ENCODE assay signal across 9 cellular contexts in the genomic region with DNA sequence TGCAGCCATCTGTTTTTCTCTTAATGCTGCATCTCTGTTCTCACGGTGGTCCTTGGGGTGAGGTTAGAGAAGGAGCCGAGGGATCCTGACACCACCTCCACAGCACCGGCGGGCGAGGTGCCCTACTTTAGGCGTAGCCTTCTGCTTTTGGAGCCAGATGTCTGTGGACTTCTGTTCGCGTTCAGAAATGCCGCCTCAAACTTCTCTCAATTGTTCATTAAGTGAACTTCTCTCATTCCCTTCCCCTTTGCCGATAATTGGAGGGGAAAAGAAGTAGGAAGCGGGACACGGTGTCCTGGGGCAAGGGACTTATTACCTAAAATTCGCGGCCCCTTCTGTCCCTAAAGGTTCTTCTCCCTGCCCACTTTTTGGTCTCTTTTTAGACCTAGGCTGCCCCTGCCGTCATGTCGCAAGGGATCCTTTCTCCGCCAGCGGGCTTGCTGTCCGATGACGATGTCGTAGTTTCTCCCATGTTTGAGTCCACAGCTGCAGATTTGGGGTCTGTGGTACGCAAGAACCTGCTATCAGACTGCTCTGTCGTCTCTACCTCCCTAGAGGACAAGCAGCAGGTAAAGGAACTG. TPM values are rescaled to one million over a fixed set of nuclear protein-coding genes. Genes with fewer than 3 reads are reported as not detected.
A peak's percentile ranks its signal among the peaks of the same experiment; 100 is the strongest.
DNase-seq lines count a peak whose midpoint lies in the region; ATAC-seq and TF ChIP-seq lines count a peak whose summit lies in the region.
"Had no signal": no experiment of that assay in that cellular context is flagged by ENCODE, and none has a peak within 500 bp of the region (broad histone marks: within the 10 kb centered on the region; RNA-seq: fewer than 3 reads in every experiment).

No MANE protein-coding gene starts in this region.

- H3K36me3 ChIP-seq in HUES64 (ENCODE audit: insufficient read depth, low read length), result peaks cover 57% of the 10 kb centered on the region
- no peaks in the 10 kb centered on the region for H3K36me3 ChIP-seq in breast epithelium

- H3K4me1 Mint-ChIP-seq in nephron progenitor cell, result peaks cover 22% of the 10 kb centered on the region
- H3K4me1 Mint-ChIP-seq in activated T-helper 1 cell treated with anti-CD3 and anti-CD28 coated beads, Interleukin-12 subunit alpha, Interleukin-12 subunit beta, Interleukin-2, Interleukin-4 antibody, amounts not matched to agents 30 ng/mL and 10 ng/mL and 1 ng/mL, durations not matched to agents 14 hours and 24 hours and 36 hours (ENCODE audit: low read depth), result peaks cover 8% of the 10 kb centered on the region

- no peak for ATAC-seq in HG03135 (IDR thresholded peaks at IDR 0.05; ENCODE audit: unreplicated experiment)

- H3K27me3 ChIP-seq in HUES64 (ENCODE audit: insufficient read depth, low read length), result no peaks in the 10 kb centered on the region
- no peaks in the 10 kb centered on the region for H3K27me3 ChIP-seq in breast epithelium

- H3K27ac ChIP-seq in HUES64 (ENCODE audit: low read depth, low read length) (peak overlapping the region; percentile 81), breast epithelium (no peak overlapping the region)

- TF ChIP-seq CTCF in breast epithelium (IDR thresholded peaks at IDR 0.05) (no peak), nephron progenitor cell (IDR thresholded peaks at IDR 0.05) (no peak), GM13976 (IDR thresholded peaks at IDR 0.05; ENCODE audit: borderline replicate concordance, control extremely low read depth, extremely low read depth, insufficient read depth, missing control alignments) (no peak)

- H3K4me3 ChIP-seq in HUES64 (ENCODE audit: low read length), result peak overlapping the region; percentile 84
- H3K4me3 ChIP-seq in breast epithelium, result peak overlapping the region; percentile 70 to 81 (median 77)

- H3K27ac Mint-ChIP-seq in nephron progenitor cell, result no peak overlapping the region
- H3K27ac Mint-ChIP-seq in activated T-helper 1 cell treated with anti-CD3 and anti-CD28 coated beads, Interleukin-12 subunit alpha, Interleukin-12 subunit beta, Interleukin-2, Interleukin-4 antibody, amounts not matched to agents 30 ng/mL and 10 ng/mL and 1 ng/mL, durations not matched to agents 14 hours and 24 hours and 36 hours, result no peak overlapping the region

- peaks cover 43% of the 10 kb centered on the region for H3K36me3 Mint-ChIP-seq in nephron progenitor cell (ENCODE audit: low read depth)
- H3K36me3 Mint-ChIP-seq in activated T-helper 1 cell treated with anti-CD3 and anti-CD28 coated beads, Interleukin-12 subunit alpha, Interleukin-12 subunit beta, Interleukin-2, Interleukin-4 antibody, amounts not matched to agents 30 ng/mL and 10 ng/mL and 1 ng/mL, durations not matched to agents 14 hours and 24 hours and 36 hours (ENCODE audit: low read depth), result peaks cover 35% of the 10 kb centered on the region

- H3K9me3 Mint-ChIP-seq in nephron progenitor cell, result no peaks in the 10 kb centered on the region
- H3K9me3 Mint-ChIP-seq in activated T-helper 1 cell treated with anti-CD3 and anti-CD28 coated beads, Interleukin-12 subunit alpha, Interleukin-12 subunit beta, Interleukin-2, Interleukin-4 antibody, amounts not matched to agents 30 ng/mL and 10 ng/mL and 1 ng/mL, durations not matched to agents 14 hours and 24 hours and 36 hours, result no peaks in the 10 kb centered on the region

- TF ChIP-seq POLR2A in breast epithelium (IDR thresholded peaks at IDR 0.05), result no peak

- in situ Hi-C loops in GM13976 (cut with MboI; ENCODE audit: low sequenced_read_pairs, unreplicated experiment), result loop anchor here (25.0 kb wide), 1 partner anchor 233 kb away; no protein-coding TSS in a partner anchor

- H3K4me3 Mint-ChIP-seq in nephron progenitor cell, result no peak overlapping the region
- H3K4me3 Mint-ChIP-seq in activated T-helper 1 cell treated with anti-CD3 and anti-CD28 coated beads, Interleukin-12 subunit alpha, Interleukin-12 subunit beta, Interleukin-2, Interleukin-4 antibody, amounts not matched to agents 30 ng/mL and 10 ng/mL and 1 ng/mL, durations not matched to agents 14 hours and 24 hours and 36 hours, result no peak overlapping the region

- intact Hi-C loops in breast epithelium (cut with DNase I; ENCODE audit: low total_unique reads), result no loop called here
- intact Hi-C loops in activated T-helper 1 cell treated with anti-CD3 and anti-CD28 coated beads, Interleukin-12 subunit alpha, Interleukin-12 subunit beta, Interleukin-2, Interleukin-4 antibody, amounts not matched to agents 30 ng/mL and 10 ng/mL and 1 ng/mL, durations not matched to agents 14 hours and 24 hours and 36 hours (cut with micrococcal nuclease), result loop anchor here (2.0 kb wide), 1 partner anchor 313 kb away; no protein-coding TSS in a partner anchor

- WGBS in HUES64, result under 1% methylated on average over 23 of the region's 23 CpGs

- H3K9me3 ChIP-seq in HUES64 (ENCODE audit: insufficient read depth, low read depth, low read length) (no peaks in the 10 kb centered on the region), breast epithelium (no peaks in the 10 kb centered on the region)

- H3K4me1 ChIP-seq in HUES64 (ENCODE audit: insufficient read depth, low read length) (peaks cover 10% of the 10 kb centered on the region), breast epithelium (peaks cover 0 to 12% of the 10 kb centered on the region in 2 donors)

- H3K9ac ChIP-seq in HUES64 (ENCODE audit: low read depth, low read length), result peak overlapping the region; percentile 87

- H3K27me3 Mint-ChIP-seq in nephron progenitor cell (ENCODE audit: low read depth, poor library complexity), result no peaks in the 10 kb centered on the region
- no peaks in the 10 kb centered on the region for H3K27me3 Mint-ChIP-seq in activated T-helper 1 cell treated with anti-CD3 and anti-CD28 coated beads, Interleukin-12 subunit alpha, Interleukin-12 subunit beta, Interleukin-2, Interleukin-4 antibody, amounts not matched to agents 30 ng/mL and 10 ng/mL and 1 ng/mL, durations not matched to agents 14 hours and 24 hours and 36 hours (ENCODE audit: insufficient read depth)

- DNase-seq in Daoy (ENCODE audit: low read depth) (peak; percentile 6), breast epithelium (ENCODE audit: low spot score in 2 of 2) (no peak), nephron progenitor cell (peak; percentile 16), kidney glomerular epithelial cell (lab: John Stamatoyannopoulos, UW) (no peak), GM13976 (ENCODE audit: low spot score) (no peak)
- no peak for DNase-seq in activated T-helper 1 cell treated with anti-CD3 and anti-CD28 coated beads, Interleukin-12 subunit alpha, Interleukin-12 subunit beta, Interleukin-2, Interleukin-4 antibody, amounts not matched to agents 30 ng/mL and 10 ng/mL and 1 ng/mL, durations not matched to agents 14 hours and 24 hours and 36 hours (ENCODE audit: low spot score)

RNA-seq across cellular contexts. Expression of a gene that starts 0.5 kb away (rescaled TPM):
- 105 and 106 TPM in 2 replicates for total RNA-seq in Daoy (2014; rRNA removed; shearing (Covaris generic))
- polyA plus RNA-seq in HUES64 (2013, experiment 1 of 2), result 48.2 TPM
- polyA plus RNA-seq in HUES64 (2013, experiment 2 of 2), result 59.8 TPM
- total RNA-seq in breast epithelium, result 1 to 10 TPM in 1 of 3 donors, under 1 TPM in 1, not detected in 1; 0.29 to 2.1 TPM
- total RNA-seq in activated T-helper 1 cell treated with anti-CD3 and anti-CD28 coated beads, Interleukin-12 subunit alpha, Interleukin-12 subunit beta, Interleukin-2, Interleukin-4 antibody, amounts not matched to agents 30 ng/mL and 10 ng/mL and 1 ng/mL, durations not matched to agents 14 hours and 24 hours and 36 hours, result 17.4 and 18.8 TPM in 2 replicates

RNA-seq across cellular contexts. Expression of a gene that starts 0.9 kb away (rescaled TPM):
- total RNA-seq in Daoy (2014; rRNA removed; shearing (Covaris generic)), result 56.2 and 79.0 TPM in 2 replicates
- 49.8 TPM for polyA plus RNA-seq in HUES64 (2013, experiment 1 of 2)
- polyA plus RNA-seq in HUES64 (2013, experiment 2 of 2), result 50.1 TPM
- total RNA-seq in breast epithelium, result 10 to 100 TPM; 28.6 to 90.4 (median 69.5) TPM
- 51.8 and 57.9 TPM in 2 replicates for total RNA-seq in activated T-helper 1 cell treated with anti-CD3 and anti-CD28 coated beads, Interleukin-12 subunit alpha, Interleukin-12 subunit beta, Interleukin-2, Interleukin-4 antibody, amounts not matched to agents 30 ng/mL and 10 ng/mL and 1 ng/mL, durations not matched to agents 14 hours and 24 hours and 36 hours

RNA-seq across cellular contexts. Expression of a gene that starts 33.8 kb away (rescaled TPM):
- 44.6 and 46.3 TPM in 2 replicates for total RNA-seq in Daoy (2014; rRNA removed; shearing (Covaris generic))
- 28.6 TPM for polyA plus RNA-seq in HUES64 (2013, experiment 1 of 2)
- polyA plus RNA-seq in HUES64 (2013, experiment 2 of 2), result 32.5 TPM
- 10 to 100 TPM; 15.0 to 31.3 (median 22.0) TPM for total RNA-seq in breast epithelium
- total RNA-seq in activated T-helper 1 cell treated with anti-CD3 and anti-CD28 coated beads, Interleukin-12 subunit alpha, Interleukin-12 subunit beta, Interleukin-2, Interleukin-4 antibody, amounts not matched to agents 30 ng/mL and 10 ng/mL and 1 ng/mL, durations not matched to agents 14 hours and 24 hours and 36 hours, result 48.0 and 50.4 TPM in 2 replicates

RNA-seq across cellular contexts. Expression of a gene that starts 40.1 kb away (rescaled TPM):
- total RNA-seq in Daoy (2014; rRNA removed; shearing (Covaris generic)), result 0.29 TPM in 1 of 2 replicates, not detected in the other
- 2.2 TPM for polyA plus RNA-seq in HUES64 (2013, experiment 1 of 2)
- polyA plus RNA-seq in HUES64 (2013, experiment 2 of 2), result 3.6 TPM
- total RNA-seq in breast epithelium, result 1 to 10 TPM; 1.9 to 3.9 (median 2.5) TPM
- total RNA-seq in activated T-helper 1 cell treated with anti-CD3 and anti-CD28 coated beads, Interleukin-12 subunit alpha, Interleukin-12 subunit beta, Interleukin-2, Interleukin-4 antibody, amounts not matched to agents 30 ng/mL and 10 ng/mL and 1 ng/mL, durations not matched to agents 14 hours and 24 hours and 36 hours, result not detected in 2 replicates
- total RNA-seq: T-helper 2 cell treated with Interferon-gamma antibody and Interleukin-4, amounts not matched to agents 100 ng/mL and 5 ng/mL, for 36 hours had no signal

Comparison
In these comparisons a context has a peak if more than half of its experiments do, and no peak if none do; other contexts are left out.
1. DNase-seq: peak in Daoy (single experiment) and nephron progenitor cell (single experiment); none in breast epithelium (0 of 2), kidney glomerular epithelial cell (single experiment), GM13976 (single experiment) and activated T-helper 1 cell treated with anti-CD3 and anti-CD28 coated beads, Interleukin-12 subunit alpha, Interleukin-12 subunit beta, Interleukin-2, Interleukin-4 antibody, amounts not matched to agents 30 ng/mL and 10 ng/mL and 1 ng/mL, durations not matched to agents 14 hours and 24 hours and 36 hours (single experiment).